Comparison of ENCODE assay signal across 32 cellular contexts in genomic region chr19:30854207-30854606, GRCh38.
"Had no signal": no experiment of that assay in that cellular context is flagged by ENCODE, and none has a peak within 500 bp of the region (broad histone marks: within the 10 kb centered on the region; RNA-seq: fewer than 3 reads in every experiment).

No MANE protein-coding gene starts in this region.

- H3K27me3 ChIP-seq: adrenal gland, ascending aorta, body of pancreas, brain microvascular endothelial cell, breast epithelium had no signal

- ATAC-seq: activated naive CD4-positive, alpha-beta T cell treated with anti-CD3 and anti-CD28 coated beads, Interleukin-2, amount 50 U/mL, for 72 hours; activated naive CD8-positive, alpha-beta T cell treated with anti-CD3 and anti-CD28 coated beads, Interleukin-2, amount 50 U/mL, for 24 hours; activated T-cell treated with anti-CD3 and anti-CD28 coated beads, Interleukin-2, amount 50 U/mL, for 4 hours; activated T-cell treated with anti-CD3 and anti-CD28 coated beads, Interleukin-2, amount 50 U/mL, for 72 hours; activated T-helper 17 cell treated with anti-CD3 and anti-CD28 coated beads, Interleukin-2, amount 50 U/mL, for 72 hours; body of pancreas had no signal

- H3K9me3 ChIP-seq: adrenal gland, ascending aorta, body of pancreas, breast epithelium had no signal

- H3K27ac ChIP-seq: adrenal gland, ascending aorta, body of pancreas, brain microvascular endothelial cell, breast epithelium, cardiac muscle cell had no signal

- H3K4me1 ChIP-seq: adrenal gland, ascending aorta, body of pancreas, breast epithelium had no signal

- DNase-seq: activated effector memory CD4-positive, alpha-beta T cell treated with anti-CD3 and anti-CD28 coated beads, Interleukin-2, amount 50 U/mL, for 16 hours; activated effector memory CD4-positive, alpha-beta T cell treated with Interleukin-2 at 50 U/mL for 16 hours; activated gamma-delta T cell; activated gamma-delta T cell treated with Interleukin-2 at 50 U/mL for 16 hours; activated naive CD4-positive, alpha-beta T cell; activated naive CD4-positive, alpha-beta T cell treated with anti-CD3 and anti-CD28 coated beads for 36 hours; activated naive CD4-positive, alpha-beta T cell treated with anti-CD3 and anti-CD28 coated beads, Interleukin-2, amount 10 ng/mL, durations not matched to agents 7 days and 5 days; activated naive CD4-positive, alpha-beta T cell treated with anti-CD3 and anti-CD28 coated beads, Interleukin-2, amount 50 U/mL, for 16 hours; activated naive CD4-positive, alpha-beta T cell treated with Interleukin-2 at 50 U/mL for 16 hours; activated naive CD8-positive, alpha-beta T cell treated with anti-CD3 and anti-CD28 coated beads for 36 hours; activated naive CD8-positive, alpha-beta T cell treated with anti-CD3 and anti-CD28 coated beads, Interleukin-2, amount 10 ng/mL, durations not matched to agents 7 days and 5 days; activated naive CD8-positive, alpha-beta T cell treated with anti-CD3 and anti-CD28 coated beads, Interleukin-2, amount 50 U/mL, for 24 hours; activated T-cell treated with anti-CD3 and anti-CD28 coated beads, Interleukin-2, amount 50 U/mL, for 1 hour; activated T-cell treated with anti-CD3 and anti-CD28 coated beads, Interleukin-2, amount 50 U/mL, for 24 hours; activated T-cell treated with anti-CD3 and anti-CD28 coated beads, Interleukin-2, amount 50 U/mL, for 4 hours; activated T-cell treated with anti-CD3 and anti-CD28 coated beads, Interleukin-2, amount 50 U/mL, for 48 hours; activated T-cell treated with anti-CD3 and anti-CD28 coated beads, Interleukin-2, amount 50 U/mL, for 72 hours; amniotic stem cell; amygdala; anterior cingulate cortex; aorta; body of pancreas; brain microvascular endothelial cell; caudate nucleus; central memory CD4-positive, alpha-beta T cell; cerebellar nuclear complex had no signal

- H3K4me3 ChIP-seq: adrenal gland, ascending aorta, body of pancreas, breast epithelium, cardiac muscle cell had no signal

- H3K36me3 ChIP-seq: adrenal gland, ascending aorta, brain microvascular endothelial cell, breast epithelium, cardiac muscle cell had no signal
